1 cellular context compared by ENCODE assay signal in the genomic region with DNA sequence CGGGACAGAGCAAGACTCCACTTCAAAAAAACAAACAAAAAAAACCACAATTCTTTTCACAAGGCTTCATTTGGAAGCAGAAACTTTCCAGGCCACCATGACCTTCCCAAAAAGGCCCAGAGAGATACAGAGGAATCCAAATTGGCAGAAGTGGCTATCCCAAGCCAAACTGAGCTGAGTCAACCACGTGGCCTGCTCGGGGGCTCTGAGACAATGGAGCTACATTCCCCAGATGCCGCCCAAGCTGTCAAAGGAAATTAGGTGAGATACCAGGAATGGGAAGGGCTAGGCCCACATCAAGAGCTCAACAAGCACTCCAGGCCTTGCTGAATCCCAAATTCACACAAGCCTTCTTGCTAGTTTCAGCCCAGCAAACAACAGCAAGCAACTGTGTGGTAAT.
TF ChIP-seq lines count a peak whose summit lies in the region.

No MANE protein-coding gene starts in this region.

TF ChIP-seq in GM23338, 12 proteins besides CTCF, POLR2A, EP300 and RAD21:
- TF ChIP-seq NANOG (IDR thresholded peaks at IDR 0.05; ENCODE audit: borderline replicate concordance) (no peak), ZNF331 (CRISPR knock-in tag; IDR thresholded peaks at IDR 0.05; ENCODE audit: low read depth) (no peak), EZH2phosphoT487 (IDR thresholded peaks at IDR 0.05; ENCODE audit: unreplicated experiment) (no peak), EZH2 (IDR thresholded peaks at IDR 0.05; ENCODE audit: low read depth, unreplicated experiment) (no peak), STAT1 (IDR thresholded peaks at IDR 0.05; ENCODE audit: unreplicated experiment) (no peak), ETS1 (IDR thresholded peaks at IDR 0.05) (no peak), CREB1 (CRISPR knock-in tag; IDR thresholded peaks at IDR 0.05; ENCODE audit: low read depth) (no peak), JUNB (IDR thresholded peaks at IDR 0.05; ENCODE audit: unreplicated experiment) (no peak)
- TF ChIP-seq, protein P1, sequence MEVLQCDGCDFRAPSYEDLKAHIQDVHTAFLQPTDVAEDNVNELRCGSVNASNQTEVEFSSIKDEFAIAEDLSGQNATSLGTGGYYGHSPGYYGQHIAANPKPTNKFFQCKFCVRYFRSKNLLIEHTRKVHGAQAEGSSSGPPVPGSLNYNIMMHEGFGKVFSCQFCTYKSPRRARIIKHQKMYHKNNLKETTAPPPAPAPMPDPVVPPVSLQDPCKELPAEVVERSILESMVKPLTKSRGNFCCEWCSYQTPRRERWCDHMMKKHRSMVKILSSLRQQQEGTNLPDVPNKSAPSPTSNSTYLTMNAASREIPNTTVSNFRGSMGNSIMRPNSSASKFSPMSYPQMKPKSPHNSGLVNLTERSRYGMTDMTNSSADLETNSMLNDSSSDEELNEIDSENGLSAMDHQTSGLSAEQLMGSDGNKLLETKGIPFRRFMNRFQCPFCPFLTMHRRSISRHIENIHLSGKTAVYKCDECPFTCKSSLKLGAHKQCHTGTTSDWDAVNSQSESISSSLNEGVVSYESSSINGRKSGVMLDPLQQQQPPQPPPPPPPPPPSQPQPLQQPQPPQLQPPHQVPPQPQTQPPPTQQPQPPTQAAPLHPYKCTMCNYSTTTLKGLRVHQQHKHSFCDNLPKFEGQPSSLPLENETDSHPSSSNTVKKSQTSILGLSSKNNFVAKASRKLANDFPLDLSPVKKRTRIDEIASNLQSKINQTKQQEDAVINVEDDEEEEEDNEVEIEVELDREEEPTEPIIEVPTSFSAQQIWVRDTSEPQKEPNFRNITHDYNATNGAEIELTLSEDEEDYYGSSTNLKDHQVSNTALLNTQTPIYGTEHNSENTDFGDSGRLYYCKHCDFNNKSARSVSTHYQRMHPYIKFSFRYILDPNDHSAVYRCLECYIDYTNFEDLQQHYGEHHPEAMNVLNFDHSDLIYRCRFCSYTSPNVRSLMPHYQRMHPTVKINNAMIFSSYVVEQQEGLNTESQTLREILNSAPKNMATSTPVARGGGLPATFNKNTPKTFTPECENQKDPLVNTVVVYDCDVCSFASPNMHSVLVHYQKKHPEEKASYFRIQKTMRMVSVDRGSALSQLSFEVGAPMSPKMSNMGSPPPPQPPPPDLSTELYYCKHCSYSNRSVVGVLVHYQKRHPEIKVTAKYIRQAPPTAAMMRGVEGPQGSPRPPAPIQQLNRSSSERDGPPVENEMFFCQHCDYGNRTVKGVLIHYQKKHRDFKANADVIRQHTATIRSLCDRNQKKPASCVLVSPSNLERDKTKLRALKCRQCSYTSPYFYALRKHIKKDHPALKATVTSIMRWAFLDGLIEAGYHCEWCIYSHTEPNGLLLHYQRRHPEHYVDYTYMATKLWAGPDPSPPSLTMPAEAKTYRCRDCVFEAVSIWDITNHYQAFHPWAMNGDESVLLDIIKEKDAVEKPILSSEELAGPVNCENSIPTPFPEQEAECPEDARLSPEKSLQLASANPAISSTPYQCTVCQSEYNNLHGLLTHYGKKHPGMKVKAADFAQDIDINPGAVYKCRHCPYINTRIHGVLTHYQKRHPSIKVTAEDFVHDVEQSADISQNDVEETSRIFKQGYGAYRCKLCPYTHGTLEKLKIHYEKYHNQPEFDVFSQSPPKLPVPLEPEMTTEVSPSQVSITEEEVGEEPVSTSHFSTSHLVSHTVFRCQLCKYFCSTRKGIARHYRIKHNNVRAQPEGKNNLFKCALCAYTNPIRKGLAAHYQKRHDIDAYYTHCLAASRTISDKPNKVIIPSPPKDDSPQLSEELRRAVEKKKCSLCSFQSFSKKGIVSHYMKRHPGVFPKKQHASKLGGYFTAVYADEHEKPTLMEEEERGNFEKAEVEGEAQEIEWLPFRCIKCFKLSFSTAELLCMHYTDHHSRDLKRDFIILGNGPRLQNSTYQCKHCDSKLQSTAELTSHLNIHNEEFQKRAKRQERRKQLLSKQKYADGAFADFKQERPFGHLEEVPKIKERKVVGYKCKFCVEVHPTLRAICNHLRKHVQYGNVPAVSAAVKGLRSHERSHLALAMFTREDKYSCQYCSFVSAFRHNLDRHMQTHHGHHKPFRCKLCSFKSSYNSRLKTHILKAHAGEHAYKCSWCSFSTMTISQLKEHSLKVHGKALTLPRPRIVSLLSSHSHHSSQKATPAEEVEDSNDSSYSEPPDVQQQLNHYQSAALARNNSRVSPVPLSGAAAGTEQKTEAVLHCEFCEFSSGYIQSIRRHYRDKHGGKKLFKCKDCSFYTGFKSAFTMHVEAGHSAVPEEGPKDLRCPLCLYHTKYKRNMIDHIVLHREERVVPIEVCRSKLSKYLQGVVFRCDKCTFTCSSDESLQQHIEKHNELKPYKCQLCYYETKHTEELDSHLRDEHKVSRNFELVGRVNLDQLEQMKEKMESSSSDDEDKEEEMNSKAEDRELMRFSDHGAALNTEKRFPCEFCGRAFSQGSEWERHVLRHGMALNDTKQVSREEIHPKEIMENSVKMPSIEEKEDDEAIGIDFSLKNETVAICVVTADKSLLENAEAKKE (CRISPR knock-in tag; IDR thresholded peaks at IDR 0.05) = no peak
- TF ChIP-seq, protein P2, sequence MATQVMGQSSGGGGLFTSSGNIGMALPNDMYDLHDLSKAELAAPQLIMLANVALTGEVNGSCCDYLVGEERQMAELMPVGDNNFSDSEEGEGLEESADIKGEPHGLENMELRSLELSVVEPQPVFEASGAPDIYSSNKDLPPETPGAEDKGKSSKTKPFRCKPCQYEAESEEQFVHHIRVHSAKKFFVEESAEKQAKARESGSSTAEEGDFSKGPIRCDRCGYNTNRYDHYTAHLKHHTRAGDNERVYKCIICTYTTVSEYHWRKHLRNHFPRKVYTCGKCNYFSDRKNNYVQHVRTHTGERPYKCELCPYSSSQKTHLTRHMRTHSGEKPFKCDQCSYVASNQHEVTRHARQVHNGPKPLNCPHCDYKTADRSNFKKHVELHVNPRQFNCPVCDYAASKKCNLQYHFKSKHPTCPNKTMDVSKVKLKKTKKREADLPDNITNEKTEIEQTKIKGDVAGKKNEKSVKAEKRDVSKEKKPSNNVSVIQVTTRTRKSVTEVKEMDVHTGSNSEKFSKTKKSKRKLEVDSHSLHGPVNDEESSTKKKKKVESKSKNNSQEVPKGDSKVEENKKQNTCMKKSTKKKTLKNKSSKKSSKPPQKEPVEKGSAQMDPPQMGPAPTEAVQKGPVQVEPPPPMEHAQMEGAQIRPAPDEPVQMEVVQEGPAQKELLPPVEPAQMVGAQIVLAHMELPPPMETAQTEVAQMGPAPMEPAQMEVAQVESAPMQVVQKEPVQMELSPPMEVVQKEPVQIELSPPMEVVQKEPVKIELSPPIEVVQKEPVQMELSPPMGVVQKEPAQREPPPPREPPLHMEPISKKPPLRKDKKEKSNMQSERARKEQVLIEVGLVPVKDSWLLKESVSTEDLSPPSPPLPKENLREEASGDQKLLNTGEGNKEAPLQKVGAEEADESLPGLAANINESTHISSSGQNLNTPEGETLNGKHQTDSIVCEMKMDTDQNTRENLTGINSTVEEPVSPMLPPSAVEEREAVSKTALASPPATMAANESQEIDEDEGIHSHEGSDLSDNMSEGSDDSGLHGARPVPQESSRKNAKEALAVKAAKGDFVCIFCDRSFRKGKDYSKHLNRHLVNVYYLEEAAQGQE (IDR thresholded peaks at IDR 0.05; ENCODE audit: unreplicated experiment) = no peak
